ENCODE assay signal across 8 cellular contexts in the genomic region with DNA sequence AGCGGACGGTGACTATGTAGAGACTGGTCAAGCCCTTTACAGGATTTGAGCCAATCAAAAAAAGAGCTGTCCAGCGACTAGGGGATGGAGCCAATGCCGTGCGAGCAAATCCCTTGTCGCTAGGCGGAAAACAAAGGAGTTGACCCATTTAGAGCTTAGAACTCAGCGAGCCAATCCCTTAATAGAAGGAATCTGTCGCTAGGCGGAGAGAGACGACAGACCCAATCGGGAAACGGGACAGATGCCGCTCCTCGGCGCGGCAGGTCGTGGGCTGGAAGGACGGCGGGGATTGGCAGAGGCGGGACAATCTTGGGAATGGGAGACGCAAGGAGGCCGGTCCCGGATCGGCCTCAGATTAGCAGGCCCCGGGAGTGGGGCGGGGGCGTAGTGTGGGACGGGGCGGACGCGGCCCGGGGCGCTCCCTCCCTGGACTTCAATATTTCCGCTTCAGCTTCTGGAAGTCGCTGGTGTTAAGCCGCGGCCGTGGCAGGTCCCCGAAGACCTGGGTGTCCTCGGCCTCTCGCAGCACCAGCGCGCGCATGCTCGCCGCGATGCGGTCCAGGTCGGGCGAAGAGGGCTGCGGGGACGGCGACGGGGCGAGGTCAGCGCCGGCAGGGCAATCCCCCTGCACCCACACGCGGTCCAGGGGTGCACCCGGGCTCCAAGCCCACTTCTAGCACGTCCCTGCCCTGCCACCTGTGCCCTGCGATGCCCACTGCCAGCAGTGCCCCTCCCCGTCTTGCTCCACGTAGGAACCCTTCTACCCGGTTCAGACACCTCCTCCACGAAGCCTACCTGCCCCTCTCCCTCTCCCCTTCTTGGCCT.
DNase-seq lines count a peak whose midpoint lies in the region; ATAC-seq lines count a peak whose summit lies in the region.

No MANE protein-coding gene starts in this region.

- ATAC-seq in GM19043 (IDR thresholded peaks at IDR 0.05; ENCODE audit: low read depth, unreplicated experiment) = peak; percentile 78
- peak; percentile 72 for ATAC-seq in HG03354 (IDR thresholded peaks at IDR 0.05; ENCODE audit: poor library complexity, severe bottlenecking, unreplicated experiment)

- DNase-seq in AG20443 (ENCODE audit: low spot score) = peak; percentile 89
- peak; percentile 100 for DNase-seq in NCI-H446 treated with DMSO at 0.1 percent for 48 hours (lab: John Stamatoyannopoulos, UW)
- peak; percentile 86 for DNase-seq in activated CD4-positive, CD25-positive, alpha-beta regulatory T cell treated with anti-CD3 and anti-CD28 coated beads, Interleukin-2, amount 50 U/mL, for 72 hours
- DNase-seq in cerebellar nuclear complex (lab: John Stamatoyannopoulos, UW) = peak; percentile 97 to 100
- peak; percentile 99 for DNase-seq in islet precursor cell
- DNase-seq in stimulated activated CD4-positive, alpha-beta T cell treated with anti-CD3 and anti-CD28 coated beads, Interleukin-12 subunit alpha, Interleukin-12 subunit beta, amount 100 ng/mL, for 4 hours = peak; percentile 82

Comparison
In these comparisons a context has a peak if more than half of its experiments do, and no peak if none do; other contexts are left out.
1. Peak in every context shown above with its lines: DNase-seq and ATAC-seq.